10 cellular contexts compared by ENCODE assay signal in genomic region chr12:109951136-109951535, GRCh38. TPM values are rescaled to one million over a fixed set of nuclear protein-coding genes. Genes with fewer than 3 reads are reported as not detected.
A peak's percentile ranks its signal among the peaks of the same experiment; 100 is the strongest.
DNase-seq lines count a peak whose midpoint lies in the region; ATAC-seq and TF ChIP-seq lines count a peak whose summit lies in the region.
"Had no signal": no experiment of that assay in that cellular context is flagged by ENCODE, and none has a peak within 500 bp of the region (broad histone marks: within the 10 kb centered on the region; RNA-seq: fewer than 3 reads in every experiment).

No MANE protein-coding gene starts in this region.

- H3K36me3 ChIP-seq in SJCRH30 (peaks cover 35% of the 10 kb centered on the region), fibroblast of lung (ENCODE audit: control insufficient read depth, insufficient read depth, low read length) (peaks cover 14% of the 10 kb centered on the region), rectal smooth muscle tissue (ENCODE audit: control insufficient read depth, insufficient read depth, low read length) (peaks cover 23% of the 10 kb centered on the region), H7 (replicated peaks; ENCODE audit: control insufficient read depth, insufficient read depth, low read length) (peaks cover 17% of the 10 kb centered on the region)

- H4K20me1 ChIP-seq in fibroblast of lung (ENCODE audit: control insufficient read depth, extremely low read depth, insufficient read depth, low read length): no peaks in the 10 kb centered on the region

- no peak overlapping the region for H2AFZ ChIP-seq in fibroblast of lung (ENCODE audit: low read length)

- no peak for TF ChIP-seq CTCF in fibroblast of lung (conservative IDR thresholded peaks at IDR 0.05 in 1 of 2, IDR thresholded peaks at IDR 0.05 in 1 of 2; ENCODE audit: low read depth in 1 of 2, low read length in 2 of 2)

- H3K4me1 ChIP-seq in SJCRH30 (peaks cover 64% of the 10 kb centered on the region), fibroblast of lung (ENCODE audit: control insufficient read depth, extremely low read depth, insufficient read depth, low read length) (peaks cover 58% of the 10 kb centered on the region), rectal smooth muscle tissue (ENCODE audit: control insufficient read depth, insufficient read depth, low read length) (peaks cover 27% of the 10 kb centered on the region)

- H3K27ac ChIP-seq in SJCRH30 (peak overlapping the region; percentile 98), fibroblast of lung (ENCODE audit: insufficient read depth, low read length) (peak overlapping the region; percentile 89), rectal smooth muscle tissue (ENCODE audit: low read depth, low read length) (peak overlapping the region; percentile 28)

- H3K79me2 ChIP-seq in fibroblast of lung (ENCODE audit: control insufficient read depth, insufficient read depth, low read length): no peaks in the 10 kb centered on the region

- H3K4me3 ChIP-seq in SJCRH30 (no peak overlapping the region), fibroblast of lung (replicated peaks in 1 of 4; ENCODE audit: control extremely low read depth in 1 of 4, insufficient read depth in 1 of 4, low read depth in 3 of 4, low read length in 4 of 4) (no peak overlapping the region), rectal smooth muscle tissue (ENCODE audit: low read length) (no peak overlapping the region), H7 (ENCODE audit: insufficient read depth, low read depth, low read length) (no peak overlapping the region)

- H3K4me2 ChIP-seq in fibroblast of lung (ENCODE audit: extremely low read depth, insufficient read depth, low read length): peak overlapping the region; percentile 77

- H3K9me3 ChIP-seq in SJCRH30 (replicated peaks) (no peaks in the 10 kb centered on the region), fibroblast of lung (ENCODE audit: control insufficient read depth, insufficient read depth, low read depth, low read length) (no peaks in the 10 kb centered on the region)

- DNase-seq in EH (ENCODE audit: low read depth) (peak; percentile 97), SJCRH30 (no peak), fibroblast of lung (ENCODE audit: low read depth in 2 of 2) (peak; percentile 88 to 96), DMS79 treated with DMSO at 0.1 percent for 48 hours (lab: John Stamatoyannopoulos, UW) (no peak), H7 (no peak), NAMALWA (ENCODE audit: low spot score) (no peak)
- DNase-seq: activated CD4-positive, alpha-beta T cell treated with anti-CD3 and anti-CD28 coated beads for 4 hours; activated naive CD8-positive, alpha-beta T cell treated with anti-CD3 and anti-CD28 coated beads, Interleukin-2, amount 50 U/mL, for 24 hours had no signal

- H3K27me3 ChIP-seq in SJCRH30 (no peaks in the 10 kb centered on the region), fibroblast of lung (ENCODE audit: control insufficient read depth, insufficient read depth, low read length) (no peaks in the 10 kb centered on the region), rectal smooth muscle tissue (ENCODE audit: control insufficient read depth, insufficient read depth, low read length) (no peaks in the 10 kb centered on the region), H7 (ENCODE audit: control insufficient read depth, insufficient read depth, low read length) (no peaks in the 10 kb centered on the region)

- H3K9ac ChIP-seq in fibroblast of lung (ENCODE audit: insufficient read depth, low read length) (no peak overlapping the region), rectal smooth muscle tissue (ENCODE audit: low read length) (no peak overlapping the region)

- ATAC-seq in HG02759 (IDR thresholded peaks at IDR 0.05; ENCODE audit: unreplicated experiment): no peak
- ATAC-seq: activated naive CD8-positive, alpha-beta T cell treated with anti-CD3 and anti-CD28 coated beads, Interleukin-2, amount 50 U/mL, for 24 hours had no signal

RNA-seq across cellular contexts. Expression of gene GIT2, which starts 45.0 kb away (rescaled TPM):
- 31.4 and 38.0 TPM in 2 replicates for total RNA-seq in SJCRH30 (2014; rRNA removed; shearing (Covaris generic))
- total RNA-seq in fibroblast of lung: 30.3 and 47.9 TPM in 2 replicates
- polyA plus RNA-seq in fibroblast of lung: 53.5 and 54.3 TPM in 2 replicates
- 35.3 and 39.9 TPM in 2 replicates for polyA plus RNA-seq in fibroblast of lung (2012)
- polyA minus RNA-seq in fibroblast of lung (ENCODE audit: low replicate concordance): 53.2 and 56.8 TPM in 2 replicates
- total RNA-seq in H7 (2014; rRNA removed; shearing (Covaris generic)): 16.3 and 22.7 TPM in 2 replicates

RNA-seq across cellular contexts. Expression of gene ANKRD13A, which starts 48.1 kb away (rescaled TPM):
- total RNA-seq in SJCRH30 (2014; rRNA removed; shearing (Covaris generic)): 32.7 and 37.4 TPM in 2 replicates
- 82.4 and 168 TPM in 2 replicates for total RNA-seq in fibroblast of lung
- 246 and 340 TPM in 2 replicates for polyA plus RNA-seq in fibroblast of lung
- polyA plus RNA-seq in fibroblast of lung (2012): 132 and 183 TPM in 2 replicates
- 302 and 374 TPM in 2 replicates for polyA minus RNA-seq in fibroblast of lung (ENCODE audit: low replicate concordance)
- total RNA-seq in H7 (2014; rRNA removed; shearing (Covaris generic)): 24.6 and 25.9 TPM in 2 replicates

RNA-seq across cellular contexts. Expression of gene TCHP, which starts 51.1 kb away (rescaled TPM):
- 19.0 and 21.1 TPM in 2 replicates for total RNA-seq in SJCRH30 (2014; rRNA removed; shearing (Covaris generic))
- 9.2 and 9.4 TPM in 2 replicates for total RNA-seq in fibroblast of lung
- 10.3 and 14.0 TPM in 2 replicates for polyA plus RNA-seq in fibroblast of lung
- polyA plus RNA-seq in fibroblast of lung (2012): 14.8 and 17.6 TPM in 2 replicates
- polyA minus RNA-seq in fibroblast of lung (ENCODE audit: low replicate concordance): 2.2 and 6.0 TPM in 2 replicates
- 13.3 and 16.4 TPM in 2 replicates for total RNA-seq in H7 (2014; rRNA removed; shearing (Covaris generic))

Comparison
In these comparisons a context has a peak if more than half of its experiments do, and no peak if none do; other contexts are left out.
1. DNase-seq: peak in EH (single experiment) and fibroblast of lung (2 of 2); none in SJCRH30 (0 of 2), DMS79 treated with DMSO at 0.1 percent for 48 hours (single experiment), H7 (single experiment) and NAMALWA (single experiment).
2. H3K27ac ChIP-seq: peak in every context shown above with its lines; median percentile 98 in SJCRH30; 89 in fibroblast of lung; 28 in rectal smooth muscle tissue.